Comparison of ENCODE assay signal across 20 cellular contexts in genomic region chr12:122949816-122950215, GRCh38. TPM values are rescaled to one million over a fixed set of nuclear protein-coding genes. Genes with fewer than 3 reads are reported as not detected.
DNase-seq lines count a peak whose midpoint lies in the region; ATAC-seq and TF ChIP-seq lines count a peak whose summit lies in the region.
"Had no signal": no experiment of that assay in that cellular context is flagged by ENCODE, and none has a peak within 500 bp of the region (broad histone marks: within the 10 kb centered on the region; RNA-seq: fewer than 3 reads in every experiment).

No MANE protein-coding gene starts in this region.

- no peak overlapping the region for H3K14ac ChIP-seq in mesenchymal stem cell (ENCODE audit: low read length in 2 of 2)

- peak overlapping the region; percentile 4 for H2AK5ac ChIP-seq in mesenchymal stem cell (ENCODE audit: low read length, severe bottlenecking)

- TF ChIP-seq CTCF in PC-9 (conservative IDR thresholded peaks at IDR 0.05), result no peak

- no peak overlapping the region for H4K8ac ChIP-seq in mesenchymal stem cell (ENCODE audit: low read length)

- no peak overlapping the region for H3K4ac ChIP-seq in mesenchymal stem cell (ENCODE audit: low read depth in 1 of 2, low read length in 2 of 2)

- no peaks in the 10 kb centered on the region for H3K27me3 ChIP-seq in mesenchymal stem cell (ENCODE audit: control insufficient read depth in 1 of 2, insufficient read depth in 1 of 2, low read length in 2 of 2)
- no peaks in the 10 kb centered on the region for H3K27me3 ChIP-seq in PC-9 (ENCODE audit: insufficient read depth, low read depth)

- BruUV-seq in PC-9 (replicated peaks; lab: Mats Ljungman, UMichigan), result no TSS peak

- peak; percentile 33 for DNase-seq in Right ventricle myocardium inferior (ENCODE audit: missing footprints)
- DNase-seq in cardiac septum (ENCODE audit: low spot score), result no peak
- DNase-seq in SW480 (ENCODE audit: low spot score), result peak; percentile 29
- DNase-seq in mesenchymal stem cell, result no peak
- DNase-seq in cerebellum (ENCODE audit: low spot score), result no peak
- DNase-seq in PC-9, result no peak
- DNase-seq: DND-41, HCEC 1CT, Karpas-422, MV-4-11, NCI-H1105 treated with DMSO at 0.1 percent for 48 hours, NCI-H2029 treated with DMSO at 0.1 percent for 48 hours, NCI-H345, NCI-H524 treated with DMSO at 0.1 percent for 48 hours, OCI-M1, RPMI8226 had no signal

- H3K36me3 ChIP-seq in mesenchymal stem cell (ENCODE audit: control insufficient read depth in 1 of 2, insufficient read depth in 2 of 2, low read depth in 1 of 2, low read length in 2 of 2) (peaks cover 0 to 19% of the 10 kb centered on the region in 2 experiments), PC-9 (ENCODE audit: low read depth) (no peaks in the 10 kb centered on the region)

- peak overlapping the region in 1 of 2 experiments; percentile 38 for H2BK12ac ChIP-seq in mesenchymal stem cell (ENCODE audit: low read length in 2 of 2)

- H3K79me1 ChIP-seq in mesenchymal stem cell (replicated peaks; ENCODE audit: low read length, poor library complexity, severe bottlenecking), result peaks cover 15% of the 10 kb centered on the region

- no peak for ATAC-seq in Right ventricle myocardium inferior
- no peak for ATAC-seq in HG03354 (IDR thresholded peaks at IDR 0.05; ENCODE audit: poor library complexity, severe bottlenecking, unreplicated experiment)
- ATAC-seq in GM19452 (IDR thresholded peaks at IDR 0.05; ENCODE audit: unreplicated experiment), result no peak
- ATAC-seq: GM12878, GM23338 had no signal

- H4K91ac ChIP-seq in mesenchymal stem cell (ENCODE audit: low read length), result no peak overlapping the region

- 98% methylated on average over 13 of the region's 13 CpGs for WGBS in mesenchymal stem cell

- peaks cover 19% of the 10 kb centered on the region; the same call in 1 of the 2 replicates for H3F3A ChIP-seq in PC-9 (ENCODE audit: insufficient read depth, low read depth)

- H3K18ac ChIP-seq in mesenchymal stem cell (ENCODE audit: low read depth in 1 of 2, low read length in 2 of 2), result no peak overlapping the region

- no peak overlapping the region for H2AFZ ChIP-seq in mesenchymal stem cell (ENCODE audit: low read depth, low read length)
- H2AFZ ChIP-seq in PC-9, result no peak overlapping the region
- H2AFZ ChIP-seq: GM23338 had no signal

- H3K9me3 ChIP-seq in mesenchymal stem cell (ENCODE audit: control insufficient read depth, low read length), result no peaks in the 10 kb centered on the region
- H3K9me3 ChIP-seq in PC-9 (ENCODE audit: insufficient read depth, low read depth), result no peaks in the 10 kb centered on the region

- no peak overlapping the region for H2BK5ac ChIP-seq in mesenchymal stem cell (ENCODE audit: low read depth, low read length, poor library complexity, severe bottlenecking)

- H4K20me1 ChIP-seq in PC-9 (ENCODE audit: insufficient read depth), result no peaks in the 10 kb centered on the region

- no peak overlapping the region for H3K27ac ChIP-seq in mesenchymal stem cell (ENCODE audit: low read length, poor library complexity, severe bottlenecking)
- no peak overlapping the region for H3K27ac ChIP-seq in PC-9

- CTCF ChIA-PET in PC-9 (lab: Charles Lee), result no interaction called here

- H3K23ac ChIP-seq in mesenchymal stem cell (ENCODE audit: low read length in 2 of 2), result no peak overlapping the region

- H3K4me1 ChIP-seq in mesenchymal stem cell (ENCODE audit: control insufficient read depth, insufficient read depth, low read depth, low read length), result peaks cover 31% of the 10 kb centered on the region
- peaks cover 34% of the 10 kb centered on the region for H3K4me1 ChIP-seq in PC-9 (replicated peaks; ENCODE audit: insufficient read depth)

- H2BK15ac ChIP-seq in mesenchymal stem cell (ENCODE audit: low read depth, poor library complexity, severe bottlenecking), result no peak overlapping the region

- H3K9me2 ChIP-seq in PC-9 (ENCODE audit: insufficient read depth), result no peaks in the 10 kb centered on the region

- POLR2A ChIA-PET in PC-9 (lab: Charles Lee; ENCODE audit: unreplicated experiment), result no interaction called here

- intact Hi-C loops in Right ventricle myocardium inferior (cut with DNase I) (no loop called here), cardiac septum (cut with DNase I) (no loop called here), PC-9 (cut with micrococcal nuclease; ENCODE audit: unreplicated experiment) (loop anchor here (5.0 kb wide), 1 partner anchor 178 kb away; the partner anchor contains the start of gene CCDC62)

- H3K79me2 ChIP-seq in PC-9 (ENCODE audit: low read depth), result no peaks in the 10 kb centered on the region

- H3K4me3 ChIP-seq in mesenchymal stem cell (ENCODE audit: insufficient read depth in 1 of 2, low read depth in 1 of 2, low read length in 2 of 2) (no peak overlapping the region), PC-9 (no peak overlapping the region)
- H3K4me3 ChIP-seq: GM12878, GM23338 had no signal

- no peak overlapping the region for H2BK120ac ChIP-seq in mesenchymal stem cell (ENCODE audit: low read depth, low read length)

- H3K4me2 ChIP-seq in mesenchymal stem cell (ENCODE audit: low read length, poor library complexity, severe bottlenecking) (no peak overlapping the region), PC-9 (no peak overlapping the region)
- H3K4me2 ChIP-seq: GM23338 had no signal

- no peak overlapping the region for H3K9ac ChIP-seq in mesenchymal stem cell (ENCODE audit: low read length)

RNA-seq across cellular contexts. Expression of gene ABCB9, which starts 16.4 kb away (rescaled TPM):
- total RNA-seq in Right ventricle myocardium inferior, result 4.4 TPM
- total RNA-seq in cardiac septum, result 7.2 TPM
- 4.3 TPM for polyA plus RNA-seq in mesenchymal stem cell (2013, experiment 1 of 2)
- 4.2 TPM for polyA plus RNA-seq in mesenchymal stem cell (2013, experiment 2 of 2)
- 19.1 TPM for total RNA-seq in cerebellum
- 11.4 and 13.0 TPM in 2 replicates for total RNA-seq in PC-9 (2021)

RNA-seq across cellular contexts. Expression of gene OGFOD2, which starts 25.2 kb away (rescaled TPM):
- total RNA-seq in Right ventricle myocardium inferior (16.2 TPM), cardiac septum (10.6 TPM), cerebellum (5.0 TPM), PC-9 (2021) (33.5 and 36.1 TPM in 2 replicates)
- 5.8 TPM for polyA plus RNA-seq in mesenchymal stem cell (2013, experiment 1 of 2)
- polyA plus RNA-seq in mesenchymal stem cell (2013, experiment 2 of 2), result 6.2 TPM

RNA-seq across cellular contexts. Expression of gene ARL6IP4, which starts 30.7 kb away (rescaled TPM):
- 158 TPM for total RNA-seq in Right ventricle myocardium inferior
- total RNA-seq in cardiac septum, result 139 TPM
- polyA plus RNA-seq in mesenchymal stem cell (2013, experiment 1 of 2), result 142 TPM
- 146 TPM for polyA plus RNA-seq in mesenchymal stem cell (2013, experiment 2 of 2)
- 19.2 TPM for total RNA-seq in cerebellum
- 162 and 191 TPM in 2 replicates for total RNA-seq in PC-9 (2021)

RNA-seq across cellular contexts. Expression of gene VPS37B, which starts 53.9 kb away (rescaled TPM):
- total RNA-seq in Right ventricle myocardium inferior (25.4 TPM), cardiac septum (16.8 TPM), cerebellum (17.6 TPM), PC-9 (2021) (51.4 and 53.5 TPM in 2 replicates)
- 23.0 TPM for polyA plus RNA-seq in mesenchymal stem cell (2013, experiment 1 of 2)
- 23.9 TPM for polyA plus RNA-seq in mesenchymal stem cell (2013, experiment 2 of 2)

Comparison
In these comparisons a context has a peak if more than half of its experiments do, and no peak if none do; other contexts are left out.
1. DNase-seq: peak in Right ventricle myocardium inferior (single experiment) and SW480 (single experiment); none in cardiac septum (single experiment), mesenchymal stem cell (single experiment), cerebellum (single experiment) and PC-9 (0 of 2).